ENCODE assay signal across 1 cellular context in the genomic region with DNA sequence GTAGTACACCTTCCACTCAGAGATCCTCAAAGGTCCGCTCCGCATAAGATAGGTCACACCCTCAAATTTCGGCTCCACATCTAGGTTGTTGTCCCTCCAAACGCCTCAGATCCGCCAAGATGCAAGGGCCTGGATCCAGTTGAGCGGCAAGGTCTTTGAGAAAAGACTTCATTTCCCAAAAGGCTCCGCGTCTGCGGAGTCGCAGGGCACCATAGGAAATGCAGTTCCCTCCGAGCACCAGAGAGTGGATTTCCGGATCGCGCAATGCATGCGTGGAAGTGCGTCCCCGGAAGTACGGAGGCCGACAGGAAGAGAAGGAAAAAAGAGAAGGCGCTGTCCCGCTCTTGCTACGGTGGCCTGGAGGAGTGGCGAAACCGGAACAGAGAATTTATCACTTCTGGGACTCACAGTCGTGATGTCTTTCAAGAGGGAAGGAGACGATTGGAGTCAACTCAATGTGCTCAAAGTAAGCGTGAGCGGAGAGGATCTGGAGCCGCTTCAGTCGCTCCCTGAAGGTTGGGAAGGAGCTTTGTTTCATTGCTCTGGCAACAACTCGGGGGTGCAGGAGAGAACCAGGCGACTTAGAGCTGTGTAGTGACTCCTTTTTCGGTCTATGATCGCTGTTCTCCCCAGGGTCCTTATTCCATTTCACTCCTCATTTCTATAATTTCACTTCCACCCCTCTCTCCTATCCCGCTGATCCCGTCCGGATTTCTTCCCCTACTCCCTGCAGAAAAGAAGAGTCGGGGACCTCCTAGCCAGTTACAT.
TF ChIP-seq lines count a peak whose summit lies in the region.

A gene with protein sequence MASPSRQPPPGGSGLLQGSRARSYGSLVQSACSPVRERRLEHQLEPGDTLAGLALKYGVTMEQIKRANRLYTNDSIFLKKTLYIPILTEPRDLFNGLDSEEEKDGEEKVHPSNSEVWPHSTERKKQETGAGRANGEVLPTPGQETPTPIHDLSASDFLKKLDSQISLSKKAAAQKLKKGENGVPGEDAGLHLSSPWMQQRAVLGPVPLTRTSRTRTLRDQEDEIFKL (minus strand): TSS at position 165 of the 768 bp plus-strand sequence. CDS start 644 bp downstream, outside the sequence.
A gene with protein sequence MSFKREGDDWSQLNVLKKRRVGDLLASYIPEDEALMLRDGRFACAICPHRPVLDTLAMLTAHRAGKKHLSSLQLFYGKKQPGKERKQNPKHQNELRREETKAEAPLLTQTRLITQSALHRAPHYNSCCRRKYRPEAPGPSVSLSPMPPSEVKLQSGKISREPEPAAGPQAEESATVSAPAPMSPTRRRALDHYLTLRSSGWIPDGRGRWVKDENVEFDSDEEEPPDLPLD (plus strand): TSS at position 407 of the 768 bp plus-strand sequence. CDS start 9 bp downstream, at position 416.

TF ChIP-seq in HEK293, 187 proteins besides CTCF, POLR2A, EP300 and RAD21 (continued from another document):
- TF ChIP-seq, protein P1, sequence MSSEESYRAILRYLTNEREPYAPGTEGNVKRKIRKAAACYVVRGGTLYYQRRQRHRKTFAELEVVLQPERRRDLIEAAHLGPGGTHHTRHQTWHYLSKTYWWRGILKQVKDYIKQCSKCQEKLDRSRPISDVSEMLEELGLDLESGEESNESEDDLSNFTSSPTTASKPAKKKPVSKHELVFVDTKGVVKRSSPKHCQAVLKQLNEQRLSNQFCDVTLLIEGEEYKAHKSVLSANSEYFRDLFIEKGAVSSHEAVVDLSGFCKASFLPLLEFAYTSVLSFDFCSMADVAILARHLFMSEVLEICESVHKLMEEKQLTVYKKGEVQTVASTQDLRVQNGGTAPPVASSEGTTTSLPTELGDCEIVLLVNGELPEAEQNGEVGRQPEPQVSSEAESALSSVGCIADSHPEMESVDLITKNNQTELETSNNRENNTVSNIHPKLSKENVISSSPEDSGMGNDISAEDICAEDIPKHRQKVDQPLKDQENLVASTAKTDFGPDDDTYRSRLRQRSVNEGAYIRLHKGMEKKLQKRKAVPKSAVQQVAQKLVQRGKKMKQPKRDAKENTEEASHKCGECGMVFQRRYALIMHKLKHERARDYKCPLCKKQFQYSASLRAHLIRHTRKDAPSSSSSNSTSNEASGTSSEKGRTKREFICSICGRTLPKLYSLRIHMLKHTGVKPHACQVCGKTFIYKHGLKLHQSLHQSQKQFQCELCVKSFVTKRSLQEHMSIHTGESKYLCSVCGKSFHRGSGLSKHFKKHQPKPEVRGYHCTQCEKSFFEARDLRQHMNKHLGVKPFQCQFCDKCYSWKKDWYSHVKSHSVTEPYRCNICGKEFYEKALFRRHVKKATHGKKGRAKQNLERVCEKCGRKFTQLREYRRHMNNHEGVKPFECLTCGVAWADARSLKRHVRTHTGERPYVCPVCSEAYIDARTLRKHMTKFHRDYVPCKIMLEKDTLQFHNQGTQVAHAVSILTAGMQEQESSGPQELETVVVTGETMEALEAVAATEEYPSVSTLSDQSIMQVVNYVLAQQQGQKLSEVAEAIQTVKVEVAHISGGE (tag by site-specific recombination; conservative IDR thresholded peaks at IDR 0.05; ENCODE audit: low read depth), result peak; percentile 97
- TF ChIP-seq MYNN (tag by site-specific recombination; IDR thresholded peaks at IDR 0.05; ENCODE audit: borderline replicate concordance) (no peak), ZNF19 (tag by site-specific recombination; IDR thresholded peaks at IDR 0.05; ENCODE audit: low read depth) (no peak), ZFP37 (tag by site-specific recombination; IDR thresholded peaks at IDR 0.05) (0 out of 2 replicates have a peak, but pooled peaks have one; percentile 38), GLIS2 (tag by site-specific recombination; IDR thresholded peaks at IDR 0.05) (no peak), ZNF610 (tag by site-specific recombination; IDR thresholded peaks at IDR 0.05; ENCODE audit: borderline replicate concordance) (peak; percentile 88), ZNF629 (tag by site-specific recombination; IDR thresholded peaks at IDR 0.05) (peak; percentile 94), ZNF24 (tag by site-specific recombination; IDR thresholded peaks at IDR 0.05) (peak; percentile 73; the same call in 1 of the 2 replicates), SP7 (tag by site-specific recombination; IDR thresholded peaks at IDR 0.05) (0 out of 2 replicates have a peak, but pooled peaks have one; percentile 23), ZNF248 (tag by site-specific recombination; IDR thresholded peaks at IDR 0.05) (no peak), ZNF394 (tag by site-specific recombination; IDR thresholded peaks at IDR 0.05; ENCODE audit: borderline replicate concordance) (0 out of 2 replicates have a peak, but pooled peaks have one; percentile 68), ZNF175 (tag by site-specific recombination; IDR thresholded peaks at IDR 0.05) (no peak), ZNF404 (tag by site-specific recombination; IDR thresholded peaks at IDR 0.05) (no peak), ZNF112 (tag by site-specific recombination; IDR thresholded peaks at IDR 0.05) (no peak), YY1 (tag by site-specific recombination; IDR thresholded peaks at IDR 0.05) (0 out of 2 replicates have a peak, but pooled peaks have one; percentile 10), ZNF660 (tag by site-specific recombination; IDR thresholded peaks at IDR 0.05) (peak; percentile 79), ZNF76 (tag by site-specific recombination; IDR thresholded peaks at IDR 0.05; ENCODE audit: borderline replicate concordance, low read depth) (peak; percentile 99), RBAK (tag by site-specific recombination; IDR thresholded peaks at IDR 0.05) (no peak), ZNF658 (tag by site-specific recombination; IDR thresholded peaks at IDR 0.05) (no peak), ZNF529 (tag by site-specific recombination; IDR thresholded peaks at IDR 0.05; ENCODE audit: insufficient replicate concordance) (no peak), ZSCAN30 (tag by site-specific recombination; IDR thresholded peaks at IDR 0.05) (0 out of 2 replicates have a peak, but pooled peaks have one; percentile 4), TCF7L2 (IDR thresholded peaks at IDR 0.05; ENCODE audit: borderline replicate concordance, low read depth, low read length) (peak; percentile 54; the same call in 1 of the 2 replicates), ZNF2 (tag by site-specific recombination; IDR thresholded peaks at IDR 0.05) (peak; percentile 72), ZNF324 (tag by site-specific recombination; IDR thresholded peaks at IDR 0.05) (0 out of 2 replicates have a peak, but pooled peaks have one; percentile 3), ZNF211 (tag by site-specific recombination; IDR thresholded peaks at IDR 0.05; ENCODE audit: low read depth) (no peak), SP2 (tag by site-specific recombination; IDR thresholded peaks at IDR 0.05) (peak; percentile 91), KLF10 (tag by site-specific recombination; IDR thresholded peaks at IDR 0.05) (peak; percentile 93), ZEB2 (tag by site-specific recombination; IDR thresholded peaks at IDR 0.05) (peak; percentile 59), ZNF426 (tag by site-specific recombination; IDR thresholded peaks at IDR 0.05) (no peak), ZNF138 (tag by site-specific recombination; IDR thresholded peaks at IDR 0.05; ENCODE audit: borderline replicate concordance) (no peak), ZNF174 (tag by site-specific recombination; IDR thresholded peaks at IDR 0.05) (no peak), ZBTB7A (tag by site-specific recombination; IDR thresholded peaks at IDR 0.05; ENCODE audit: low read depth) (no peak), ZNF366 (tag by site-specific recombination; conservative IDR thresholded peaks at IDR 0.05) (peak; percentile 96)
- TF ChIP-seq, protein P2, sequence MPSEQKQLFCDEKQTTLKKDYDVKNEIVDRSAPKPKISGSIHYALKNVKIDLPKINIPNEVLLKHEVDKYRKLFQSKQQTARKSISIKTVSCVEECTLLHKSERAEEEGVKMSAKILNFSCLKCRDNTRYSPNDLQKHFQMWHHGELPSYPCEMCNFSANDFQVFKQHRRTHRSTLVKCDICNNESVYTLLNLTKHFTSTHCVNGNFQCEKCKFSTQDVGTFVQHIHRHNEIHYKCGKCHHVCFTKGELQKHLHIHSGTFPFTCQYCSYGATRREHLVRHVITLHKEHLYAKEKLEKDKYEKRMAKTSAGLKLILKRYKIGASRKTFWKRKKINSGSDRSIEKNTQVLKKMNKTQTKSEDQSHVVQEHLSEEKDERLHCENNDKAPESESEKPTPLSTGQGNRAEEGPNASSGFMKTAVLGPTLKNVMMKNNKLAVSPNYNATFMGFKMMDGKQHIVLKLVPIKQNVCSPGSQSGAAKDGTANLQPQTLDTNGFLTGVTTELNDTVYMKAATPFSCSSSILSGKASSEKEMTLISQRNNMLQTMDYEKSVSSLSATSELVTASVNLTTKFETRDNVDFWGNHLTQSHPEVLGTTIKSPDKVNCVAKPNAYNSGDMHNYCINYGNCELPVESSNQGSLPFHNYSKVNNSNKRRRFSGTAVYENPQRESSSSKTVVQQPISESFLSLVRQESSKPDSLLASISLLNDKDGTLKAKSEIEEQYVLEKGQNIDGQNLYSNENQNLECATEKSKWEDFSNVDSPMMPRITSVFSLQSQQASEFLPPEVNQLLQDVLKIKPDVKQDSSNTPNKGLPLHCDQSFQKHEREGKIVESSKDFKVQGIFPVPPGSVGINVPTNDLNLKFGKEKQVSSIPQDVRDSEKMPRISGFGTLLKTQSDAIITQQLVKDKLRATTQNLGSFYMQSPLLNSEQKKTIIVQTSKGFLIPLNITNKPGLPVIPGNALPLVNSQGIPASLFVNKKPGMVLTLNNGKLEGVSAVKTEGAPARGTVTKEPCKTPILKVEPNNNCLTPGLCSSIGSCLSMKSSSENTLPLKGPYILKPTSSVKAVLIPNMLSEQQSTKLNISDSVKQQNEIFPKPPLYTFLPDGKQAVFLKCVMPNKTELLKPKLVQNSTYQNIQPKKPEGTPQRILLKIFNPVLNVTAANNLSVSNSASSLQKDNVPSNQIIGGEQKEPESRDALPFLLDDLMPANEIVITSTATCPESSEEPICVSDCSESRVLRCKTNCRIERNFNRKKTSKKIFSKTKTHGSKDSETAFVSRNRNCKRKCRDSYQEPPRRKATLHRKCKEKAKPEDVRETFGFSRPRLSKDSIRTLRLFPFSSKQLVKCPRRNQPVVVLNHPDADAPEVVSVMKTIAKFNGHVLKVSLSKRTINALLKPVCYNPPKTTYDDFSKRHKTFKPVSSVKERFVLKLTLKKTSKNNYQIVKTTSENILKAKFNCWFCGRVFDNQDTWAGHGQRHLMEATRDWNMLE (tag by site-specific recombination; conservative IDR thresholded peaks at IDR 0.05; ENCODE audit: low read depth), result peak; percentile 91
- TF ChIP-seq, protein P3, sequence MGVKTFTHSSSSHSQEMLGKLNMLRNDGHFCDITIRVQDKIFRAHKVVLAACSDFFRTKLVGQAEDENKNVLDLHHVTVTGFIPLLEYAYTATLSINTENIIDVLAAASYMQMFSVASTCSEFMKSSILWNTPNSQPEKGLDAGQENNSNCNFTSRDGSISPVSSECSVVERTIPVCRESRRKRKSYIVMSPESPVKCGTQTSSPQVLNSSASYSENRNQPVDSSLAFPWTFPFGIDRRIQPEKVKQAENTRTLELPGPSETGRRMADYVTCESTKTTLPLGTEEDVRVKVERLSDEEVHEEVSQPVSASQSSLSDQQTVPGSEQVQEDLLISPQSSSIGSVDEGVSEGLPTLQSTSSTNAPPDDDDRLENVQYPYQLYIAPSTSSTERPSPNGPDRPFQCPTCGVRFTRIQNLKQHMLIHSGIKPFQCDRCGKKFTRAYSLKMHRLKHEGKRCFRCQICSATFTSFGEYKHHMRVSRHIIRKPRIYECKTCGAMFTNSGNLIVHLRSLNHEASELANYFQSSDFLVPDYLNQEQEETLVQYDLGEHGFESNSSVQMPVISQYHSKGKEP (tag by site-specific recombination; IDR thresholded peaks at IDR 0.05), result peak; percentile 56; the same call in 1 of the 2 replicates
- TF ChIP-seq, protein P4, sequence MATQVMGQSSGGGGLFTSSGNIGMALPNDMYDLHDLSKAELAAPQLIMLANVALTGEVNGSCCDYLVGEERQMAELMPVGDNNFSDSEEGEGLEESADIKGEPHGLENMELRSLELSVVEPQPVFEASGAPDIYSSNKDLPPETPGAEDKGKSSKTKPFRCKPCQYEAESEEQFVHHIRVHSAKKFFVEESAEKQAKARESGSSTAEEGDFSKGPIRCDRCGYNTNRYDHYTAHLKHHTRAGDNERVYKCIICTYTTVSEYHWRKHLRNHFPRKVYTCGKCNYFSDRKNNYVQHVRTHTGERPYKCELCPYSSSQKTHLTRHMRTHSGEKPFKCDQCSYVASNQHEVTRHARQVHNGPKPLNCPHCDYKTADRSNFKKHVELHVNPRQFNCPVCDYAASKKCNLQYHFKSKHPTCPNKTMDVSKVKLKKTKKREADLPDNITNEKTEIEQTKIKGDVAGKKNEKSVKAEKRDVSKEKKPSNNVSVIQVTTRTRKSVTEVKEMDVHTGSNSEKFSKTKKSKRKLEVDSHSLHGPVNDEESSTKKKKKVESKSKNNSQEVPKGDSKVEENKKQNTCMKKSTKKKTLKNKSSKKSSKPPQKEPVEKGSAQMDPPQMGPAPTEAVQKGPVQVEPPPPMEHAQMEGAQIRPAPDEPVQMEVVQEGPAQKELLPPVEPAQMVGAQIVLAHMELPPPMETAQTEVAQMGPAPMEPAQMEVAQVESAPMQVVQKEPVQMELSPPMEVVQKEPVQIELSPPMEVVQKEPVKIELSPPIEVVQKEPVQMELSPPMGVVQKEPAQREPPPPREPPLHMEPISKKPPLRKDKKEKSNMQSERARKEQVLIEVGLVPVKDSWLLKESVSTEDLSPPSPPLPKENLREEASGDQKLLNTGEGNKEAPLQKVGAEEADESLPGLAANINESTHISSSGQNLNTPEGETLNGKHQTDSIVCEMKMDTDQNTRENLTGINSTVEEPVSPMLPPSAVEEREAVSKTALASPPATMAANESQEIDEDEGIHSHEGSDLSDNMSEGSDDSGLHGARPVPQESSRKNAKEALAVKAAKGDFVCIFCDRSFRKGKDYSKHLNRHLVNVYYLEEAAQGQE (tag by site-specific recombination; IDR thresholded peaks at IDR 0.05), result peak; percentile 91
